In genomic region chr9:112783551-112783954, GRCh38 we compare ENCODE assay signal across 22 cellular contexts. TPM values are rescaled to one million over a fixed set of nuclear protein-coding genes. Genes with fewer than 3 reads are reported as not detected.
DNase-seq lines count a peak whose midpoint lies in the region; ATAC-seq and TF ChIP-seq lines count a peak whose summit lies in the region.
"Had no signal": no experiment of that assay in that cellular context is flagged by ENCODE, and none has a peak within 500 bp of the region (broad histone marks: within the 10 kb centered on the region; RNA-seq: fewer than 3 reads in every experiment).

No MANE protein-coding gene starts in this region.

- POLR2A ChIA-PET in PC-3 (lab: Charles Lee; ENCODE audit: unreplicated experiment): no interaction called here
- POLR2A ChIA-PET in activated CD8-positive, alpha-beta T cell treated with anti-CD3 and anti-CD28 coated beads for 36 hours (lab: Charles Lee): no interaction called here

- H3F3A ChIP-seq in PC-3 (ENCODE audit: low read length, unreplicated experiment): no peaks in the 10 kb centered on the region

- ATAC-seq in T-helper 17 cell: no peak
- peak; percentile 32 for ATAC-seq in left lung
- no peak for ATAC-seq in PC-3
- ATAC-seq in activated CD8-positive, alpha-beta T cell treated with anti-CD3 and anti-CD28 coated beads for 36 hours: no peak
- ATAC-seq in GM21529 (IDR thresholded peaks at IDR 0.05; ENCODE audit: unreplicated experiment): no peak
- ATAC-seq: activated naive CD8-positive, alpha-beta T cell treated with anti-CD3 and anti-CD28 coated beads, Interleukin-2, amount 50 U/mL, for 24 hours; effector memory CD8-positive, alpha-beta T cell; gastrocnemius medialis had no signal

- H3K4me3 Mint-ChIP-seq in T-helper 17 cell: peak overlapping the region; percentile 31
- H3K4me3 Mint-ChIP-seq in activated CD8-positive, alpha-beta T cell treated with anti-CD3 and anti-CD28 coated beads for 36 hours: no peak overlapping the region
- H3K4me3 Mint-ChIP-seq: activated naive CD8-positive, alpha-beta T cell treated with anti-CD3 and anti-CD28 coated beads, Interleukin-2, amount 50 U/mL, for 24 hours; CD14-positive monocyte; nephron progenitor cell; T-helper 2 cell treated with Interferon-gamma antibody and Interleukin-4, amounts not matched to agents 5 μg/mL and 100 μg/mL, for 36 hours had no signal

- TF ChIP-seq CTCF in left lung (IDR thresholded peaks at IDR 0.05) (no peak), PC-3 (conservative IDR thresholded peaks at IDR 0.05; ENCODE audit: low read depth, low read length) (no peak)
- TF ChIP-seq CTCF in activated CD8-positive, alpha-beta T cell treated with anti-CD3 and anti-CD28 coated beads for 36 hours (IDR thresholded peaks at IDR 0.05): no peak

- H3K36me3 Mint-ChIP-seq in T-helper 17 cell (ENCODE audit: low read depth): peaks cover 4% of the 10 kb centered on the region
- no peaks in the 10 kb centered on the region for H3K36me3 Mint-ChIP-seq in activated CD8-positive, alpha-beta T cell treated with anti-CD3 and anti-CD28 coated beads for 36 hours (ENCODE audit: low read depth)

- CTCF ChIA-PET in PC-3 (lab: Charles Lee): no interaction called here
- CTCF ChIA-PET in activated CD8-positive, alpha-beta T cell treated with anti-CD3 and anti-CD28 coated beads for 36 hours (lab: Charles Lee): interaction anchor here (1.1 to 2.5 kb wide), 4 partner anchors 9 to 37 kb away, joined by 3 to 17 read pairs (median 4); no protein-coding TSS in a partner anchor

- H3K4me1 Mint-ChIP-seq in T-helper 17 cell: peaks cover 44% of the 10 kb centered on the region
- H3K4me1 Mint-ChIP-seq in activated CD8-positive, alpha-beta T cell treated with anti-CD3 and anti-CD28 coated beads for 36 hours (ENCODE audit: low read depth): peaks cover 21% of the 10 kb centered on the region

- no peak overlapping the region for H2AFZ ChIP-seq in PC-3 (ENCODE audit: low read length)

- H3K27me3 ChIP-seq in left lung (no peaks in the 10 kb centered on the region), PC-3 (ENCODE audit: low read length) (no peaks in the 10 kb centered on the region)
- H3K27me3 ChIP-seq: esophagus squamous epithelium, gastrocnemius medialis, Peyer's patch, sigmoid colon, upper lobe of right lung had no signal

- H3K9me3 ChIP-seq in T-helper 17 cell (ENCODE audit: control insufficient read depth, low read length, poor library complexity, severe bottlenecking): no peaks in the 10 kb centered on the region
- H3K9me3 ChIP-seq in left lung: no peaks in the 10 kb centered on the region
- no peaks in the 10 kb centered on the region for H3K9me3 ChIP-seq in PC-3 (ENCODE audit: low read length)
- H3K9me3 ChIP-seq: esophagus squamous epithelium, gastrocnemius medialis, Peyer's patch, sigmoid colon, upper lobe of right lung had no signal

- H4K20me1 ChIP-seq in PC-3 (ENCODE audit: low read length): no peaks in the 10 kb centered on the region

- no peaks in the 10 kb centered on the region for H3K27me3 Mint-ChIP-seq in T-helper 17 cell
- no peaks in the 10 kb centered on the region for H3K27me3 Mint-ChIP-seq in activated CD8-positive, alpha-beta T cell treated with anti-CD3 and anti-CD28 coated beads for 36 hours
- H3K27me3 Mint-ChIP-seq: activated naive CD8-positive, alpha-beta T cell treated with anti-CD3 and anti-CD28 coated beads, Interleukin-2, amount 50 U/mL, for 24 hours; effector memory CD8-positive, alpha-beta T cell; progenitor cell of endocrine pancreas had no signal

- no peaks in the 10 kb centered on the region for H3K9me3 Mint-ChIP-seq in activated CD8-positive, alpha-beta T cell treated with anti-CD3 and anti-CD28 coated beads for 36 hours
- H3K9me3 Mint-ChIP-seq: activated naive CD8-positive, alpha-beta T cell treated with anti-CD3 and anti-CD28 coated beads, Interleukin-2, amount 50 U/mL, for 24 hours; CD14-positive monocyte; effector memory CD8-positive, alpha-beta T cell; nephron progenitor cell; T-helper 2 cell treated with Interferon-gamma antibody and Interleukin-4, amounts not matched to agents 5 μg/mL and 100 μg/mL, for 36 hours had no signal

- H3K27ac Mint-ChIP-seq in T-helper 17 cell: no peak overlapping the region
- no peak overlapping the region for H3K27ac Mint-ChIP-seq in activated CD8-positive, alpha-beta T cell treated with anti-CD3 and anti-CD28 coated beads for 36 hours
- H3K27ac Mint-ChIP-seq: activated naive CD8-positive, alpha-beta T cell treated with anti-CD3 and anti-CD28 coated beads, Interleukin-2, amount 50 U/mL, for 24 hours; progenitor cell of endocrine pancreas; T-helper 2 cell treated with Interferon-gamma antibody and Interleukin-4, amounts not matched to agents 5 μg/mL and 100 μg/mL, for 36 hours had no signal

- H3K9me2 ChIP-seq in PC-3 (replicated peaks; ENCODE audit: low read length): no peaks in the 10 kb centered on the region

- H3K36me3 ChIP-seq in left lung: no peaks in the 10 kb centered on the region
- H3K36me3 ChIP-seq in PC-3 (ENCODE audit: low read depth, low read length): no peaks in the 10 kb centered on the region
- H3K36me3 ChIP-seq: esophagus squamous epithelium, gastrocnemius medialis, Peyer's patch, sigmoid colon, upper lobe of right lung had no signal

- H3K4me3 ChIP-seq in left lung (no peak overlapping the region), PC-3 (ENCODE audit: low read length) (no peak overlapping the region)
- H3K4me3 ChIP-seq: esophagus squamous epithelium, gastrocnemius medialis, Peyer's patch, sigmoid colon, upper lobe of right lung had no signal

- H3K4me2 ChIP-seq in PC-3 (ENCODE audit: low read length): no peak overlapping the region

- no peak overlapping the region for H3K9ac ChIP-seq in PC-3 (ENCODE audit: low read length)

- DNase-seq in DMS53 (lab: John Stamatoyannopoulos, UW) (peak; percentile 86), LHCN-M2 (ENCODE audit: low read depth) (peak; percentile 12), T-helper 17 cell (no peak), left lung (no peak), PC-3 (no peak)
- no peak for DNase-seq in activated CD8-positive, alpha-beta T cell treated with anti-CD3 and anti-CD28 coated beads for 36 hours
- DNase-seq: activated CD4-positive, alpha-beta T cell treated with anti-CD3 and anti-CD28 coated beads, Interleukin-2, amount 50 U/mL, for 1 hour; activated CD8-positive, alpha-beta memory T cell treated with anti-CD3 and anti-CD28 coated beads, Interleukin-2, amount 50 U/mL, for 48 hours; activated effector memory CD4-positive, alpha-beta T cell treated with Interleukin-2 at 50 U/mL for 16 hours; activated naive CD8-positive, alpha-beta T cell treated with anti-CD3 and anti-CD28 coated beads, Interleukin-2, amount 50 U/mL, for 24 hours; effector memory CD8-positive, alpha-beta T cell; esophagus squamous epithelium; gastrocnemius medialis; left cardiac atrium; Peyer's patch; sigmoid colon; upper lobe of right lung had no signal

- no TSS peak for BruUV-seq in PC-3 (replicated peaks; lab: Mats Ljungman, UMichigan)

- H3K27ac ChIP-seq in left lung (no peak overlapping the region), PC-3 (ENCODE audit: low read length) (no peak overlapping the region)
- H3K27ac ChIP-seq: esophagus squamous epithelium, gastrocnemius medialis, Peyer's patch, sigmoid colon, upper lobe of right lung had no signal

- intact Hi-C loops in left lung (cut with DNase I) (no loop called here), PC-3 (cut with micrococcal nuclease) (no loop called here)
- intact Hi-C loops in activated CD8-positive, alpha-beta T cell treated with anti-CD3 and anti-CD28 coated beads for 36 hours (cut with micrococcal nuclease): no loop called here

- H3K4me1 ChIP-seq in left lung (peaks cover 7 to 24% of the 10 kb centered on the region in 2 donors), PC-3 (ENCODE audit: insufficient read depth, low read length) (no peaks in the 10 kb centered on the region)

- H3K79me2 ChIP-seq in PC-3 (ENCODE audit: low read length): no peaks in the 10 kb centered on the region

RNA-seq across cellular contexts. Expression of gene SNX30, which starts 33.0 kb away (rescaled TPM):
- total RNA-seq in LHCN-M2 (2014; rRNA removed): 6.8 and 7.9 TPM in 2 replicates
- polyA plus RNA-seq in LHCN-M2 (2012): 3.7 TPM
- 1 to 10 TPM; 7.7 to 9.3 TPM for total RNA-seq in T-helper 17 cell
- total RNA-seq in left lung: 10 to 100 TPM; 51.2 to 69.4 TPM
- total RNA-seq in PC-3 (2014; rRNA removed): 6.4 and 13.6 TPM in 2 replicates
- total RNA-seq in activated CD8-positive, alpha-beta T cell treated with anti-CD3 and anti-CD28 coated beads for 36 hours: 1 to 10 TPM; 3.8 to 3.9 TPM

Comparison
In these comparisons a context has a peak if more than half of its experiments do, and no peak if none do; other contexts are left out.
1. DNase-seq: peak in DMS53 (single experiment) and LHCN-M2 (single experiment); none in T-helper 17 cell (0 of 3), left lung (0 of 2), PC-3 (single experiment) and activated CD8-positive, alpha-beta T cell treated with anti-CD3 and anti-CD28 coated beads for 36 hours (single experiment).